1 cellular context compared by ENCODE assay signal in the genomic region with DNA sequence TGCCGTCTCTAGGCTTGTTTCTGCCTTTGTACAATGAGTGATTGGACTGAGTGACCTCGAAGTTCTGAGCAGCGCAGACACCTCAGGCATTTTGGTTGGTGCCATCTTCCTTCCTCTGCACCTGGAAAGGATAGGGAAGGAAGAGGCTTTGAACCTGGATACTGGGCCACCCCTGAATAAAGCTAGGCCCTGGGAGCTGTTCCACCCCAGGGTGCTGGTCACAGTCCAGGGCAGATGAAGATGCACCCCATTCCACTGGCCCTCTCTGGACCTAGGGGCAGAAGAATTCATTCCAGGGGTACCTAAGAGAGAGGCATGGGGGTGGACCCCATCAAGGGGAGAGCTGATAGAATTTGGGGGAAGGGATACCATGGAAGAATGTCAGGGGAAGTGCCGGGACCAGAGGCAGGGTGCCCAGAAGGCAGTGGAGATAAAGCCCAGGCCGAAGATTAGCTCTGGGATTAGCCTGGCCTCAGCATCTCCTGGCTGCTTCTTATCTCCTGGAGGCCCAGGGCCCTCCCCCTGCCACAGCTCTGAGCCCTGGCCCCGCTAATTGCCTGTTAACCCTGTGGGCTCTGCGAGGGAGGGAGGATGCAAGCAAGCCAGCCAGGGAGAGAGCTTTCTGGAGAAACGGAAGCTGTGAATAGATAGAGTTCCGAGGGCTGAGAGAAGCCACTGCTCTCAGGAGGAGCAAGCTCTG.
TF ChIP-seq lines count a peak whose summit lies in the region.

No MANE protein-coding gene starts in this region.

TF ChIP-seq in K562, 482 proteins besides CTCF, POLR2A, EP300 and RAD21 (continued from another document and continues in another):
- TF ChIP-seq THRAP3 (IDR thresholded peaks at IDR 0.05; ENCODE audit: borderline replicate concordance) (no peak), HMG20A (CRISPR knock-in tag; conservative IDR thresholded peaks at IDR 0.05) (no peak), MAFF (IDR thresholded peaks at IDR 0.05; ENCODE audit: low read length) (no peak), POLR3G (IDR thresholded peaks at IDR 0.05; ENCODE audit: extremely low read depth, insufficient read length, insufficient replicate concordance) (no peak), U2AF1 (optimal IDR thresholded peaks at IDR 0.05; ENCODE audit: low read depth, low read length) (no peak), RBM39 (optimal IDR thresholded peaks at IDR 0.05; ENCODE audit: low read depth, low read length) (no peak), MTA1 (IDR thresholded peaks at IDR 0.05; ENCODE audit: borderline replicate concordance) (peak; percentile 81), TSC22D4 (tag; IDR thresholded peaks at IDR 0.05) (no peak), ZNF274 (IDR thresholded peaks at IDR 0.05; ENCODE audit: borderline replicate concordance, low read depth, low read length) (no peak), ZNF76 (CRISPR knock-in tag; IDR thresholded peaks at IDR 0.05; ENCODE audit: borderline replicate concordance) (peak; percentile 53; the same call in 1 of the 2 replicates), MEIS2 (IDR thresholded peaks at IDR 0.05; ENCODE audit: partially characterized antibody) (peak; percentile 39), NCOR1 (IDR thresholded peaks at IDR 0.05) (peak; percentile 90), MECOM (CRISPR knock-in tag; IDR thresholded peaks at IDR 0.05) (peak; percentile 83), ZNF507 (tag; conservative IDR thresholded peaks at IDR 0.05) (no peak), MTA2 (IDR thresholded peaks at IDR 0.05; ENCODE audit: low read depth) (peak; percentile 81), SNRNP70 (optimal IDR thresholded peaks at IDR 0.05; ENCODE audit: low read depth, low read length) (no peak), ZNF717 (CRISPR knock-in tag; IDR thresholded peaks at IDR 0.05) (no peak), CHD4 (IDR thresholded peaks at IDR 0.05; ENCODE audit: insufficient read depth, insufficient replicate concordance, low read depth, low read length, poor library complexity, severe bottlenecking) (peak; percentile 65), ZNF263 (CRISPR knock-in tag; IDR thresholded peaks at IDR 0.05; ENCODE audit: borderline replicate concordance) (no peak), CCNT2 (IDR thresholded peaks at IDR 0.05; ENCODE audit: borderline replicate concordance, extremely low read depth, insufficient read length, low read depth, low read length) (peak; percentile 97), ETS2 (tag; IDR thresholded peaks at IDR 0.05; ENCODE audit: borderline replicate concordance, poor library complexity, severe bottlenecking) (no peak), NR2F6 (CRISPR knock-in tag; IDR thresholded peaks at IDR 0.05) (no peak), ATF1 (CRISPR knock-in tag; IDR thresholded peaks at IDR 0.05) (no peak), ATF1 (tag; IDR thresholded peaks at IDR 0.05) (peak; percentile 24; the same call in 1 of the 2 replicates), ZNF436 (CRISPR knock-in tag; IDR thresholded peaks at IDR 0.05) (no peak), ETV1 (tag; conservative IDR thresholded peaks at IDR 0.05; ENCODE audit: low read depth) (peak; percentile 53), TCF3 (CRISPR knock-in tag; IDR thresholded peaks at IDR 0.05) (peak; percentile 93), LEF1 (IDR thresholded peaks at IDR 0.05) (peak; percentile 77), MIER1 (IDR thresholded peaks at IDR 0.05; ENCODE audit: low read depth) (peak; percentile 54; the same call in 1 of the 2 replicates), PURB (CRISPR knock-in tag; IDR thresholded peaks at IDR 0.05; ENCODE audit: low read depth) (no peak), BHLHE40 (IDR thresholded peaks at IDR 0.05; ENCODE audit: low read length) (peak; percentile 13; the same call in 1 of the 2 replicates), KAT7 (CRISPR knock-in tag; IDR thresholded peaks at IDR 0.05; ENCODE audit: borderline replicate concordance) (0 out of 2 replicates have a peak, but pooled peaks have one; percentile 4), NCOA1 (IDR thresholded peaks at IDR 0.05; ENCODE audit: low read depth) (no peak), CBFA2T3 (IDR thresholded peaks at IDR 0.05) (peak; percentile 95), SOX6 (IDR thresholded peaks at IDR 0.05) (peak; percentile 86), EHMT2 (IDR thresholded peaks at IDR 0.05) (no peak)
- TF ChIP-seq, protein P1, sequence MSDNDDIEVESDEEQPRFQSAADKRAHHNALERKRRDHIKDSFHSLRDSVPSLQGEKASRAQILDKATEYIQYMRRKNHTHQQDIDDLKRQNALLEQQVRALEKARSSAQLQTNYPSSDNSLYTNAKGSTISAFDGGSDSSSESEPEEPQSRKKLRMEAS (CRISPR knock-in tag; IDR thresholded peaks at IDR 0.05) = no peak
- TF ChIP-seq, protein P2, sequence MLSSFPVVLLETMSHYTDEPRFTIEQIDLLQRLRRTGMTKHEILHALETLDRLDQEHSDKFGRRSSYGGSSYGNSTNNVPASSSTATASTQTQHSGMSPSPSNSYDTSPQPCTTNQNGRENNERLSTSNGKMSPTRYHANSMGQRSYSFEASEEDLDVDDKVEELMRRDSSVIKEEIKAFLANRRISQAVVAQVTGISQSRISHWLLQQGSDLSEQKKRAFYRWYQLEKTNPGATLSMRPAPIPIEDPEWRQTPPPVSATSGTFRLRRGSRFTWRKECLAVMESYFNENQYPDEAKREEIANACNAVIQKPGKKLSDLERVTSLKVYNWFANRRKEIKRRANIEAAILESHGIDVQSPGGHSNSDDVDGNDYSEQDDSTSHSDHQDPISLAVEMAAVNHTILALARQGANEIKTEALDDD (IDR thresholded peaks at IDR 0.05) = peak; percentile 51
- TF ChIP-seq, protein P3, sequence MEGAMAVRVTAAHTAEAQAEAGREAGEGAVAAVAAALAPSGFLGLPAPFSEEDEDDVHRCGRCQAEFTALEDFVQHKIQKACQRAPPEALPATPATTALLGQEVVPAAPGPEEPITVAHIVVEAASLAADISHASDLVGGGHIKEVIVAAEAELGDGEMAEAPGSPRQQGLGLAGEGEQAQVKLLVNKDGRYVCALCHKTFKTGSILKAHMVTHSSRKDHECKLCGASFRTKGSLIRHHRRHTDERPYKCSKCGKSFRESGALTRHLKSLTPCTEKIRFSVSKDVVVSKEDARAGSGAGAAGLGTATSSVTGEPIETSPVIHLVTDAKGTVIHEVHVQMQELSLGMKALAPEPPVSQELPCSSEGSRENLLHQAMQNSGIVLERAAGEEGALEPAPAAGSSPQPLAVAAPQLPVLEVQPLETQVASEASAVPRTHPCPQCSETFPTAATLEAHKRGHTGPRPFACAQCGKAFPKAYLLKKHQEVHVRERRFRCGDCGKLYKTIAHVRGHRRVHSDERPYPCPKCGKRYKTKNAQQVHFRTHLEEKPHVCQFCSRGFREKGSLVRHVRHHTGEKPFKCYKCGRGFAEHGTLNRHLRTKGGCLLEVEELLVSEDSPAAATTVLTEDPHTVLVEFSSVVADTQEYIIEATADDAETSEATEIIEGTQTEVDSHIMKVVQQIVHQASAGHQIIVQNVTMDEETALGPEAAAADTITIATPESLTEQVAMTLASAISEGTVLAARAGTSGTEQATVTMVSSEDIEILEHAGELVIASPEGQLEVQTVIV (CRISPR knock-in tag; IDR thresholded peaks at IDR 0.05; ENCODE audit: borderline replicate concordance) = no peak
- TF ChIP-seq, protein P4, sequence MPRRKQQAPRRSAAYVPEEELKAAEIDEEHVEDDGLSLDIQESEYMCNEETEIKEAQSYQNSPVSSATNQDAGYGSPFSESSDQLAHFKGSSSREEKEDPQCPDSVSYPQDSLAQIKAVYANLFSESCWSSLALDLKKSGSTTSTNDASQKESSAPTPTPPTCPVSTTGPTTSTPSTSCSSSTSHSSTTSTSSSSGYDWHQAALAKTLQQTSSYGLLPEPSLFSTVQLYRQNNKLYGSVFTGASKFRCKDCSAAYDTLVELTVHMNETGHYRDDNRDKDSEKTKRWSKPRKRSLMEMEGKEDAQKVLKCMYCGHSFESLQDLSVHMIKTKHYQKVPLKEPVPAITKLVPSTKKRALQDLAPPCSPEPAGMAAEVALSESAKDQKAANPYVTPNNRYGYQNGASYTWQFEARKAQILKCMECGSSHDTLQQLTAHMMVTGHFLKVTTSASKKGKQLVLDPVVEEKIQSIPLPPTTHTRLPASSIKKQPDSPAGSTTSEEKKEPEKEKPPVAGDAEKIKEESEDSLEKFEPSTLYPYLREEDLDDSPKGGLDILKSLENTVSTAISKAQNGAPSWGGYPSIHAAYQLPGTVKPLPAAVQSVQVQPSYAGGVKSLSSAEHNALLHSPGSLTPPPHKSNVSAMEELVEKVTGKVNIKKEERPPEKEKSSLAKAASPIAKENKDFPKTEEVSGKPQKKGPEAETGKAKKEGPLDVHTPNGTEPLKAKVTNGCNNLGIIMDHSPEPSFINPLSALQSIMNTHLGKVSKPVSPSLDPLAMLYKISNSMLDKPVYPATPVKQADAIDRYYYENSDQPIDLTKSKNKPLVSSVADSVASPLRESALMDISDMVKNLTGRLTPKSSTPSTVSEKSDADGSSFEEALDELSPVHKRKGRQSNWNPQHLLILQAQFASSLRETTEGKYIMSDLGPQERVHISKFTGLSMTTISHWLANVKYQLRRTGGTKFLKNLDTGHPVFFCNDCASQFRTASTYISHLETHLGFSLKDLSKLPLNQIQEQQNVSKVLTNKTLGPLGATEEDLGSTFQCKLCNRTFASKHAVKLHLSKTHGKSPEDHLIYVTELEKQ (CRISPR knock-in tag; IDR thresholded peaks at IDR 0.05) = no peak
- TF ChIP-seq, protein P5, sequence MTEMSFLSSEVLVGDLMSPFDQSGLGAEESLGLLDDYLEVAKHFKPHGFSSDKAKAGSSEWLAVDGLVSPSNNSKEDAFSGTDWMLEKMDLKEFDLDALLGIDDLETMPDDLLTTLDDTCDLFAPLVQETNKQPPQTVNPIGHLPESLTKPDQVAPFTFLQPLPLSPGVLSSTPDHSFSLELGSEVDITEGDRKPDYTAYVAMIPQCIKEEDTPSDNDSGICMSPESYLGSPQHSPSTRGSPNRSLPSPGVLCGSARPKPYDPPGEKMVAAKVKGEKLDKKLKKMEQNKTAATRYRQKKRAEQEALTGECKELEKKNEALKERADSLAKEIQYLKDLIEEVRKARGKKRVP (CRISPR knock-in tag; IDR thresholded peaks at IDR 0.05) = no peak
- TF ChIP-seq, protein P6, sequence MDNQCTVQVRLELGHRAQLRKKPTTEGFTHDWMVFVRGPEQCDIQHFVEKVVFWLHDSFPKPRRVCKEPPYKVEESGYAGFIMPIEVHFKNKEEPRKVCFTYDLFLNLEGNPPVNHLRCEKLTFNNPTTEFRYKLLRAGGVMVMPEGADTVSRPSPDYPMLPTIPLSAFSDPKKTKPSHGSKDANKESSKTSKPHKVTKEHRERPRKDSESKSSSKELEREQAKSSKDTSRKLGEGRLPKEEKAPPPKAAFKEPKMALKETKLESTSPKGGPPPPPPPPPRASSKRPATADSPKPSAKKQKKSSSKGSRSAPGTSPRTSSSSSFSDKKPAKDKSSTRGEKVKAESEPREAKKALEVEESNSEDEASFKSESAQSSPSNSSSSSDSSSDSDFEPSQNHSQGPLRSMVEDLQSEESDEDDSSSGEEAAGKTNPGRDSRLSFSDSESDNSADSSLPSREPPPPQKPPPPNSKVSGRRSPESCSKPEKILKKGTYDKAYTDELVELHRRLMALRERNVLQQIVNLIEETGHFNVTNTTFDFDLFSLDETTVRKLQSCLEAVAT (IDR thresholded peaks at IDR 0.05) = no peak
- TF ChIP-seq, protein P7, sequence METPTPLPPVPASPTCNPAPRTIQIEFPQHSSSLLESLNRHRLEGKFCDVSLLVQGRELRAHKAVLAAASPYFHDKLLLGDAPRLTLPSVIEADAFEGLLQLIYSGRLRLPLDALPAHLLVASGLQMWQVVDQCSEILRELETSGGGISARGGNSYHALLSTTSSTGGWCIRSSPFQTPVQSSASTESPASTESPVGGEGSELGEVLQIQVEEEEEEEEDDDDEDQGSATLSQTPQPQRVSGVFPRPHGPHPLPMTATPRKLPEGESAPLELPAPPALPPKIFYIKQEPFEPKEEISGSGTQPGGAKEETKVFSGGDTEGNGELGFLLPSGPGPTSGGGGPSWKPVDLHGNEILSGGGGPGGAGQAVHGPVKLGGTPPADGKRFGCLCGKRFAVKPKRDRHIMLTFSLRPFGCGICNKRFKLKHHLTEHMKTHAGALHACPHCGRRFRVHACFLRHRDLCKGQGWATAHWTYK (CRISPR knock-in tag; IDR thresholded peaks at IDR 0.05) = no peak; the same call in 1 of the 2 replicates
- TF ChIP-seq, protein P8, sequence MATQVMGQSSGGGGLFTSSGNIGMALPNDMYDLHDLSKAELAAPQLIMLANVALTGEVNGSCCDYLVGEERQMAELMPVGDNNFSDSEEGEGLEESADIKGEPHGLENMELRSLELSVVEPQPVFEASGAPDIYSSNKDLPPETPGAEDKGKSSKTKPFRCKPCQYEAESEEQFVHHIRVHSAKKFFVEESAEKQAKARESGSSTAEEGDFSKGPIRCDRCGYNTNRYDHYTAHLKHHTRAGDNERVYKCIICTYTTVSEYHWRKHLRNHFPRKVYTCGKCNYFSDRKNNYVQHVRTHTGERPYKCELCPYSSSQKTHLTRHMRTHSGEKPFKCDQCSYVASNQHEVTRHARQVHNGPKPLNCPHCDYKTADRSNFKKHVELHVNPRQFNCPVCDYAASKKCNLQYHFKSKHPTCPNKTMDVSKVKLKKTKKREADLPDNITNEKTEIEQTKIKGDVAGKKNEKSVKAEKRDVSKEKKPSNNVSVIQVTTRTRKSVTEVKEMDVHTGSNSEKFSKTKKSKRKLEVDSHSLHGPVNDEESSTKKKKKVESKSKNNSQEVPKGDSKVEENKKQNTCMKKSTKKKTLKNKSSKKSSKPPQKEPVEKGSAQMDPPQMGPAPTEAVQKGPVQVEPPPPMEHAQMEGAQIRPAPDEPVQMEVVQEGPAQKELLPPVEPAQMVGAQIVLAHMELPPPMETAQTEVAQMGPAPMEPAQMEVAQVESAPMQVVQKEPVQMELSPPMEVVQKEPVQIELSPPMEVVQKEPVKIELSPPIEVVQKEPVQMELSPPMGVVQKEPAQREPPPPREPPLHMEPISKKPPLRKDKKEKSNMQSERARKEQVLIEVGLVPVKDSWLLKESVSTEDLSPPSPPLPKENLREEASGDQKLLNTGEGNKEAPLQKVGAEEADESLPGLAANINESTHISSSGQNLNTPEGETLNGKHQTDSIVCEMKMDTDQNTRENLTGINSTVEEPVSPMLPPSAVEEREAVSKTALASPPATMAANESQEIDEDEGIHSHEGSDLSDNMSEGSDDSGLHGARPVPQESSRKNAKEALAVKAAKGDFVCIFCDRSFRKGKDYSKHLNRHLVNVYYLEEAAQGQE (CRISPR knock-in tag; IDR thresholded peaks at IDR 0.05; ENCODE audit: low read depth) = peak; percentile 74; the same call in 1 of the 2 replicates
- TF ChIP-seq, protein P9, sequence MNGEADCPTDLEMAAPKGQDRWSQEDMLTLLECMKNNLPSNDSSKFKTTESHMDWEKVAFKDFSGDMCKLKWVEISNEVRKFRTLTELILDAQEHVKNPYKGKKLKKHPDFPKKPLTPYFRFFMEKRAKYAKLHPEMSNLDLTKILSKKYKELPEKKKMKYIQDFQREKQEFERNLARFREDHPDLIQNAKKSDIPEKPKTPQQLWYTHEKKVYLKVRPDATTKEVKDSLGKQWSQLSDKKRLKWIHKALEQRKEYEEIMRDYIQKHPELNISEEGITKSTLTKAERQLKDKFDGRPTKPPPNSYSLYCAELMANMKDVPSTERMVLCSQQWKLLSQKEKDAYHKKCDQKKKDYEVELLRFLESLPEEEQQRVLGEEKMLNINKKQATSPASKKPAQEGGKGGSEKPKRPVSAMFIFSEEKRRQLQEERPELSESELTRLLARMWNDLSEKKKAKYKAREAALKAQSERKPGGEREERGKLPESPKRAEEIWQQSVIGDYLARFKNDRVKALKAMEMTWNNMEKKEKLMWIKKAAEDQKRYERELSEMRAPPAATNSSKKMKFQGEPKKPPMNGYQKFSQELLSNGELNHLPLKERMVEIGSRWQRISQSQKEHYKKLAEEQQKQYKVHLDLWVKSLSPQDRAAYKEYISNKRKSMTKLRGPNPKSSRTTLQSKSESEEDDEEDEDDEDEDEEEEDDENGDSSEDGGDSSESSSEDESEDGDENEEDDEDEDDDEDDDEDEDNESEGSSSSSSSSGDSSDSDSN (IDR thresholded peaks at IDR 0.05; ENCODE audit: borderline replicate concordance in 1 of 2, low read depth in 2 of 2, low read length in 2 of 2) = peak in 1 of 2 experiments; percentile 86; a peak in 2 of 4 replicates
